ENCODE assay signal across 28 cellular contexts in the genomic region with DNA sequence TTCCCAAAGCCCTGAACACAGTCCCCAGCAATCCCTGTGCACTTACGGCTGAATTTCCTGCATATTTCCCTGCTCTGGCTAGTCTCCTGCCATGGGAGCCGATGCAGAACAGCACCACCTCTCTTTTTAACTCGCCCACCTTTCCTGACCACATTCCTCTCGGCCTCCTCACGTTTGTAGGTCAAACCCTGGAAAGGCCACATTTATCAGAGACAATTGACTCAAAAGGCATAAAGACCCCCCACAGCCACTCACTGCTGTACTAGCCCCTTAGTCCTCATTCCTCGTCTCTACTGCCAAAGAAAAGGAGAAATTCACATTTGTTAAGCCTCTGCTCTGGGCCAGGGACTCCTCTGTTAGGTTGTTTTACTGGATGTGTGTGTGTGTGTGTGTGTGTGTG. TPM values are rescaled to one million over a fixed set of nuclear protein-coding genes. Genes with fewer than 3 reads are reported as not detected.
DNase-seq lines count a peak whose midpoint lies in the region; ATAC-seq and TF ChIP-seq lines count a peak whose summit lies in the region.
"Had no signal": no experiment of that assay in that cellular context is flagged by ENCODE, and none has a peak within 500 bp of the region (broad histone marks: within the 10 kb centered on the region; RNA-seq: fewer than 3 reads in every experiment).

No MANE protein-coding gene starts in this region.

- no peak for DNase-seq in HCT116 (ENCODE audit: low read depth, low spot score)
- DNase-seq in brain microvascular endothelial cell = no peak
- peak; percentile 91 for DNase-seq in islet precursor cell
- DNase-seq in progenitor cell of endocrine pancreas (ENCODE audit: low spot score, unreplicated experiment) = no peak
- DNase-seq in NCI-H446 (lab: John Stamatoyannopoulos, UW) = no peak
- no peak for DNase-seq in CD1c-positive myeloid dendritic cell (ENCODE audit: extremely low spot score)
- DNase-seq: activated CD4-positive, alpha-beta T cell treated with anti-CD3 and anti-CD28 coated beads for 4 hours; activated CD8-positive, alpha-beta memory T cell treated with anti-CD3 and anti-CD28 coated beads for 24 hours; activated gamma-delta T cell; activated naive CD8-positive, alpha-beta T cell treated with anti-CD3 and anti-CD28 coated beads, Interleukin-2, amount 50 U/mL, for 24 hours; COR-L47; DMS79; left lung; NCI-H1092 treated with DMSO at 0.1 percent for 48 hours; NCI-H187; NCI-H2171; NCI-H524; NK-92 treated with Interleukin-12 subunit alpha and Interleukin-12 subunit beta, amount 100 ng/mL, for 24 hours; ovary; SIG-M5; small intestine; stimulated activated CD4-positive, alpha-beta T cell treated with anti-CD3 and anti-CD28 coated beads, Interleukin-2, amount 100 ng/mL, for 24 hours; upper lobe of left lung had no signal

- no TSS peak for BruUV-seq in HCT116 (replicated peaks; lab: Mats Ljungman, UMichigan)

- TF ChIP-seq CTCF in HCT116 (IDR thresholded peaks at IDR 0.05 in 2 of 3, conservative IDR thresholded peaks at IDR 0.05 in 1 of 3; ENCODE audit: borderline replicate concordance in 1 of 3, insufficient read depth in 1 of 3, low read depth in 2 of 3, low read length in 2 of 3) = no peak
- no peak for TF ChIP-seq CTCF in brain microvascular endothelial cell (IDR thresholded peaks at IDR 0.05; ENCODE audit: low read depth, low read length, missing control alignments)
- no peak for TF ChIP-seq CTCF in progenitor cell of endocrine pancreas (IDR thresholded peaks at IDR 0.05; ENCODE audit: unreplicated experiment)

- no peaks in the 10 kb centered on the region for H3K27me3 Mint-ChIP-seq in progenitor cell of endocrine pancreas

- peaks cover 34% of the 10 kb centered on the region for H3K4me1 Mint-ChIP-seq in progenitor cell of endocrine pancreas (ENCODE audit: low read depth)
- H3K4me1 Mint-ChIP-seq: activated naive CD8-positive, alpha-beta T cell treated with anti-CD3 and anti-CD28 coated beads, Interleukin-2, amount 50 U/mL, for 24 hours had no signal

- H3K36me3 ChIP-seq in HCT116 (ENCODE audit: control insufficient read depth in 1 of 2, insufficient read depth in 2 of 2, low read length in 2 of 2) (no peaks in the 10 kb centered on the region), brain microvascular endothelial cell (replicated peaks) (no peaks in the 10 kb centered on the region)
- H3K36me3 ChIP-seq: BLaER1, left lung, ovary, upper lobe of left lung had no signal

- CTCF ChIA-PET in HCT116 (lab: Charles Lee) = no interaction called here

- H3K27ac ChIP-seq in HCT116 (ENCODE audit: low read depth, low read length) (no peak overlapping the region), brain microvascular endothelial cell (peak overlapping the region; percentile 99)
- H3K27ac ChIP-seq: BLaER1, epithelial cell of prostate, left lung, ovary, upper lobe of left lung had no signal

- peak overlapping the region; percentile 40 for H2AFZ ChIP-seq in HCT116 (ENCODE audit: low read depth, low read length, poor library complexity, severe bottlenecking)

- intact Hi-C loops in HCT116 (cut with micrococcal nuclease) = no loop called here

- H3K9me3 ChIP-seq in HCT116 (ENCODE audit: control insufficient read depth in 1 of 2, insufficient read depth in 1 of 2, low read depth in 1 of 2, low read length in 2 of 2) = no peaks in the 10 kb centered on the region
- H3K9me3 ChIP-seq: BLaER1, left lung, ovary, upper lobe of left lung had no signal

- H3K27ac Mint-ChIP-seq in progenitor cell of endocrine pancreas = peak overlapping the region; percentile 93
- H3K27ac Mint-ChIP-seq: activated naive CD8-positive, alpha-beta T cell treated with anti-CD3 and anti-CD28 coated beads, Interleukin-2, amount 50 U/mL, for 24 hours had no signal

- no peak for TF ChIP-seq RAD21 in HCT116 (IDR thresholded peaks at IDR 0.05; ENCODE audit: low read depth)

- peaks cover 2 to 17% of the 10 kb centered on the region in 2 experiments for H3K4me1 ChIP-seq in HCT116 (ENCODE audit: control insufficient read depth in 1 of 2, insufficient read depth in 2 of 2, low read length in 2 of 2)
- H3K4me1 ChIP-seq: BLaER1 had no signal

- H3K36me3 Mint-ChIP-seq in progenitor cell of endocrine pancreas (ENCODE audit: insufficient read depth) = no peaks in the 10 kb centered on the region

- H3K4me2 ChIP-seq in HCT116 (ENCODE audit: low read length) = no peak overlapping the region
- H3K4me2 ChIP-seq: BLaER1 had no signal

- ATAC-seq in HCT116 (no peak), HG02885 (IDR thresholded peaks at IDR 0.05; ENCODE audit: poor library complexity, unreplicated experiment) (no peak)
- ATAC-seq: activated naive CD8-positive, alpha-beta T cell treated with anti-CD3 and anti-CD28 coated beads, Interleukin-2, amount 50 U/mL, for 24 hours; K562; left lung; Panc1 had no signal

- H4K20me1 ChIP-seq in HCT116 (ENCODE audit: insufficient read depth) = no peaks in the 10 kb centered on the region
- H4K20me1 ChIP-seq: BLaER1 had no signal

- TF ChIP-seq POLR2A in HCT116 (IDR thresholded peaks at IDR 0.05; ENCODE audit: borderline replicate concordance, extremely low read depth, insufficient read depth, insufficient read length) = no peak

- H3K27me3 ChIP-seq in HCT116 (ENCODE audit: insufficient read depth, low read length) (no peaks in the 10 kb centered on the region), brain microvascular endothelial cell (replicated peaks) (no peaks in the 10 kb centered on the region)
- H3K27me3 ChIP-seq: BLaER1, left lung, ovary, upper lobe of left lung had no signal

- no peak overlapping the region for H3K9ac ChIP-seq in HCT116 (ENCODE audit: low read length)
- H3K9ac ChIP-seq: BLaER1 had no signal

- no peaks in the 10 kb centered on the region for H3K79me2 ChIP-seq in HCT116 (ENCODE audit: insufficient read depth, low read length)

- in situ Hi-C loops in brain microvascular endothelial cell (cut with HindIII; ENCODE audit: low pct_ligation_motif_present, low sequenced_read_pairs) = no loop called here

- peaks cover 9% of the 10 kb centered on the region for H3K9me3 Mint-ChIP-seq in progenitor cell of endocrine pancreas (ENCODE audit: low read depth)
- H3K9me3 Mint-ChIP-seq: activated naive CD8-positive, alpha-beta T cell treated with anti-CD3 and anti-CD28 coated beads, Interleukin-2, amount 50 U/mL, for 24 hours had no signal

- RAD21 ChIA-PET in HCT116 (lab: Charles Lee; ENCODE audit: low non-redundant PET in 1 of 2, low total read pairs in 2 of 2, uncharacterized antibody in 2 of 2, unreplicated experiment in 2 of 2) = no interaction called here

- POLR2A ChIA-PET in HCT116 (lab: Charles Lee) = no interaction called here

- no peak overlapping the region for H3K4me3 ChIP-seq in HCT116 (replicated peaks in 1 of 2; ENCODE audit: low read depth in 1 of 2, low read length in 2 of 2)
- no peak overlapping the region for H3K4me3 ChIP-seq in brain microvascular endothelial cell (ENCODE audit: low read depth, low read length)
- H3K4me3 ChIP-seq: BLaER1, K562, left lung, ovary, upper lobe of left lung had no signal

- no peak overlapping the region for H3K4me3 Mint-ChIP-seq in progenitor cell of endocrine pancreas (ENCODE audit: low read depth)
- H3K4me3 Mint-ChIP-seq: activated naive CD8-positive, alpha-beta T cell treated with anti-CD3 and anti-CD28 coated beads, Interleukin-2, amount 50 U/mL, for 24 hours had no signal

- no peaks in the 10 kb centered on the region for H3K9me2 ChIP-seq in HCT116 (ENCODE audit: insufficient read depth)

TF ChIP-seq in HCT116, 20 proteins besides CTCF, POLR2A, EP300 and RAD21 (continues in another document):
- TF ChIP-seq EGR1 (IDR thresholded peaks at IDR 0.05; ENCODE audit: low read depth) = no peak
- no peak for TF ChIP-seq FOSL1 (IDR thresholded peaks at IDR 0.05; ENCODE audit: low read depth)
- TF ChIP-seq, protein P1, sequence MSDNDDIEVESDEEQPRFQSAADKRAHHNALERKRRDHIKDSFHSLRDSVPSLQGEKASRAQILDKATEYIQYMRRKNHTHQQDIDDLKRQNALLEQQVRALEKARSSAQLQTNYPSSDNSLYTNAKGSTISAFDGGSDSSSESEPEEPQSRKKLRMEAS (IDR thresholded peaks at IDR 0.05) = no peak
- TF ChIP-seq, protein P2, sequence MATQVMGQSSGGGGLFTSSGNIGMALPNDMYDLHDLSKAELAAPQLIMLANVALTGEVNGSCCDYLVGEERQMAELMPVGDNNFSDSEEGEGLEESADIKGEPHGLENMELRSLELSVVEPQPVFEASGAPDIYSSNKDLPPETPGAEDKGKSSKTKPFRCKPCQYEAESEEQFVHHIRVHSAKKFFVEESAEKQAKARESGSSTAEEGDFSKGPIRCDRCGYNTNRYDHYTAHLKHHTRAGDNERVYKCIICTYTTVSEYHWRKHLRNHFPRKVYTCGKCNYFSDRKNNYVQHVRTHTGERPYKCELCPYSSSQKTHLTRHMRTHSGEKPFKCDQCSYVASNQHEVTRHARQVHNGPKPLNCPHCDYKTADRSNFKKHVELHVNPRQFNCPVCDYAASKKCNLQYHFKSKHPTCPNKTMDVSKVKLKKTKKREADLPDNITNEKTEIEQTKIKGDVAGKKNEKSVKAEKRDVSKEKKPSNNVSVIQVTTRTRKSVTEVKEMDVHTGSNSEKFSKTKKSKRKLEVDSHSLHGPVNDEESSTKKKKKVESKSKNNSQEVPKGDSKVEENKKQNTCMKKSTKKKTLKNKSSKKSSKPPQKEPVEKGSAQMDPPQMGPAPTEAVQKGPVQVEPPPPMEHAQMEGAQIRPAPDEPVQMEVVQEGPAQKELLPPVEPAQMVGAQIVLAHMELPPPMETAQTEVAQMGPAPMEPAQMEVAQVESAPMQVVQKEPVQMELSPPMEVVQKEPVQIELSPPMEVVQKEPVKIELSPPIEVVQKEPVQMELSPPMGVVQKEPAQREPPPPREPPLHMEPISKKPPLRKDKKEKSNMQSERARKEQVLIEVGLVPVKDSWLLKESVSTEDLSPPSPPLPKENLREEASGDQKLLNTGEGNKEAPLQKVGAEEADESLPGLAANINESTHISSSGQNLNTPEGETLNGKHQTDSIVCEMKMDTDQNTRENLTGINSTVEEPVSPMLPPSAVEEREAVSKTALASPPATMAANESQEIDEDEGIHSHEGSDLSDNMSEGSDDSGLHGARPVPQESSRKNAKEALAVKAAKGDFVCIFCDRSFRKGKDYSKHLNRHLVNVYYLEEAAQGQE (IDR thresholded peaks at IDR 0.05; ENCODE audit: low read depth) = no peak
- no peak for TF ChIP-seq ZNF274 (IDR thresholded peaks at IDR 0.05; ENCODE audit: low read depth, low read length)

RNA-seq across cellular contexts. Expression of a gene that starts 43.6 kb away (rescaled TPM):
- total RNA-seq in HCT116 (2021; ENCODE audit: unreplicated experiment) (30.0 TPM), progenitor cell of endocrine pancreas (71.7 and 78.7 TPM in 2 replicates)
- 6.9 and 10.2 TPM in 2 replicates for polyA plus RNA-seq in HCT116 (2012)
